2 cellular contexts compared by ENCODE assay signal in the genomic region with DNA sequence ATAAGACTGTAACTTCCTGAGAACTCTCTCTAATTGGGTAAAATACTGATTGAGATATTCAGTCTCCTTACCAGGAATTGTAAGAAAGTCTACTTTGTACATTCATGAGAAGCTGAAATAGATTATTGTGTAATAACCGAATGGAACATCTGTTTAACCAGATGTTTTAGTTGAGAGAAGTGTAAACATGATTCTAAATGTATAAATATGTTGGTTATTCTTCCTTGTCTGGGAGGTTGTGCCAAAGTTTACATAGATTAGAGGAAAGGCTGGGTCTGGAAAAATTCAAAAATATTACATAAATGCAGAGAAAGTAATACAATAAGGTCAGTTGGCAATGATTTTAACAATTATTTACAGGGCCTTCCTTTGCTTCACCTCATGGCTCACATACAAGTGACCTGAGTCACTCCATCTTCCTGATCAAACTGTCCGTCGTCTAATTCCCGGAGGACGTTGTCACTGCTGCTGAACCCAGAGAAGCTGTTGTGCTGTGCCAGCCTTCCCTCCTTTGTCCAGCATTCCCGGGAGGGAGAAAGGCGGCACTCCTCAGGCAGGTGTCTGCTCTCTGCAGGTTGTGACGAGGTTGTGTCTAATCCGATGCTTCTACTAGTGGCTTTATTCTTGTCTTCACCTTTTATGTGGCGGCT.
TF ChIP-seq lines count a peak whose summit lies in the region.

No MANE protein-coding gene starts in this region.

TF ChIP-seq in IMR-90, 13 proteins besides CTCF, POLR2A, EP300 and RAD21:
- no peak for TF ChIP-seq BHLHE40 (IDR thresholded peaks at IDR 0.05; ENCODE audit: low read depth, low read length)
- peak; percentile 81 for TF ChIP-seq CEBPB (IDR thresholded peaks at IDR 0.05; ENCODE audit: low read depth, low read length)

TF ChIP-seq in HepG2, 621 proteins besides CTCF, POLR2A, EP300 and RAD21:
- TF ChIP-seq ZNF768 (CRISPR knock-in tag; IDR thresholded peaks at IDR 0.05), result peak; percentile 39; the same call in 1 of the 2 replicates
- TF ChIP-seq ZFP1 (CRISPR knock-in tag; IDR thresholded peaks at IDR 0.05), result no peak
- peak; percentile 82 for TF ChIP-seq CEBPB (IDR thresholded peaks at IDR 0.05; ENCODE audit: borderline replicate concordance, low read depth, low read length)
- peak; percentile 50 for TF ChIP-seq FOSL2 (CRISPR knock-in tag; IDR thresholded peaks at IDR 0.05)
- no peak for TF ChIP-seq ARNTL (CRISPR knock-in tag; IDR thresholded peaks at IDR 0.05)
